ENCODE assay signal across 1 cellular context in genomic region chr10:104332243-104333036, GRCh38.
A peak's percentile ranks its signal among the peaks of the same experiment; 100 is the strongest.
TF ChIP-seq lines count a peak whose summit lies in the region.

No MANE protein-coding gene starts in this region.

TF ChIP-seq in K562, 482 proteins besides CTCF, POLR2A, EP300 and RAD21 (continued from another document):
- no peak for TF ChIP-seq ZFP30 (CRISPR knock-in tag; IDR thresholded peaks at IDR 0.05; ENCODE audit: borderline replicate concordance)
- TF ChIP-seq CEBPG (CRISPR knock-in tag; IDR thresholded peaks at IDR 0.05): no peak
- TF ChIP-seq CEBPG (tag; conservative IDR thresholded peaks at IDR 0.05 in 1 of 2, IDR thresholded peaks at IDR 0.05 in 1 of 2): no peak
- TF ChIP-seq MLX (CRISPR knock-in tag; conservative IDR thresholded peaks at IDR 0.05): no peak
- TF ChIP-seq ATF7 (IDR thresholded peaks at IDR 0.05): 0 out of 2 replicates have a peak, but pooled peaks have one; percentile 15
- no peak for TF ChIP-seq KHSRP (IDR thresholded peaks at IDR 0.05)
- TF ChIP-seq STAT5A (IDR thresholded peaks at IDR 0.05; ENCODE audit: borderline replicate concordance, low read length): peak; percentile 64
- TF ChIP-seq ZNF253 (CRISPR knock-in tag; conservative IDR thresholded peaks at IDR 0.05): no peak
- no peak for TF ChIP-seq FOXJ3 (CRISPR knock-in tag; IDR thresholded peaks at IDR 0.05)
- TF ChIP-seq MYNN (IDR thresholded peaks at IDR 0.05): peak; percentile 85
- no peak for TF ChIP-seq MYNN (CRISPR knock-in tag; IDR thresholded peaks at IDR 0.05)
